ENCODE assay signal across 22 cellular contexts in genomic region chr6:77021232-77021631, GRCh38.
DNase-seq lines count a peak whose midpoint lies in the region; ATAC-seq, FAIRE-seq and TF ChIP-seq lines count a peak whose summit lies in the region.
"Had no signal": no experiment of that assay in that cellular context is flagged by ENCODE, and none has a peak within 500 bp of the region (broad histone marks: within the 10 kb centered on the region; RNA-seq: fewer than 3 reads in every experiment).

No MANE protein-coding gene starts in this region.

- H3K9me3 ChIP-seq in IMR-90 (ENCODE audit: control insufficient read depth, insufficient read depth, low read length) (no peaks in the 10 kb centered on the region), astrocyte (ENCODE audit: insufficient read depth, low read depth, low read length) (no peaks in the 10 kb centered on the region), right lobe of liver (no peaks in the 10 kb centered on the region)
- H3K9me3 ChIP-seq: A549, BLaER1 had no signal

- H3K4me1 Mint-ChIP-seq in astrocyte (ENCODE audit: low read depth, unreplicated experiment), result no peaks in the 10 kb centered on the region

- POLR2A ChIA-PET in IMR-90 (lab: Charles Lee; ENCODE audit: unreplicated experiment), result no interaction called here

- H2BK5ac ChIP-seq in IMR-90 (ENCODE audit: low read depth, low read length, poor library complexity, severe bottlenecking), result no peak overlapping the region

- H3K18ac ChIP-seq in IMR-90 (ENCODE audit: low read depth, low read length), result no peak overlapping the region

- no peaks in the 10 kb centered on the region for H3K27me3 Mint-ChIP-seq in astrocyte (ENCODE audit: low read depth, unreplicated experiment)

- no peak overlapping the region for H3K4me3 Mint-ChIP-seq in astrocyte (ENCODE audit: unreplicated experiment)
- H3K4me3 Mint-ChIP-seq: CD8-positive, alpha-beta T cell had no signal

- H2AFZ ChIP-seq in IMR-90 (replicated peaks; ENCODE audit: low read length, poor library complexity) (no peak overlapping the region), astrocyte (ENCODE audit: low read depth, low read length) (no peak overlapping the region)

- 0 out of 2 replicates have a peak, but pooled peaks have one; percentile 35 for ATAC-seq in IMR-90 (ENCODE audit: low read depth)
- no peak for ATAC-seq in right lobe of liver
- no peak for ATAC-seq in GM21737 (IDR thresholded peaks at IDR 0.05; ENCODE audit: unreplicated experiment)
- ATAC-seq: A549; CD8-positive, alpha-beta T cell; PC-3 had no signal

- H2BK20ac ChIP-seq in IMR-90 (ENCODE audit: low read depth, low read length), result no peak overlapping the region

- TF ChIP-seq CTCF in C4-2B (conservative IDR thresholded peaks at IDR 0.05) (peak; percentile 10), IMR-90 (conservative IDR thresholded peaks at IDR 0.05; ENCODE audit: low read depth, low read length) (no peak), astrocyte (IDR thresholded peaks at IDR 0.05; ENCODE audit: insufficient read depth, low read depth, low read length) (no peak), right lobe of liver (IDR thresholded peaks at IDR 0.05) (peak in 3 of 4 donors; percentile 15 to 41 (median 16))

- no peak overlapping the region for H3K14ac ChIP-seq in IMR-90 (replicated peaks; ENCODE audit: low read depth, low read length)

- no peak overlapping the region for H3K23ac ChIP-seq in IMR-90 (ENCODE audit: low read depth, low read length)

- H3K79me1 ChIP-seq in IMR-90 (ENCODE audit: low read depth in 1 of 2, low read length in 2 of 2), result no peaks in the 10 kb centered on the region

- H4K91ac ChIP-seq in IMR-90 (ENCODE audit: insufficient read depth, low read depth, low read length), result no peak overlapping the region

- CTCF ChIA-PET in IMR-90 (lab: Yijun Ruan, JAX), result interaction anchor here (0.6 to 0.9 kb wide), 2 partner anchors 209 to 320 kb away, joined by 3 to 4 read pairs; no protein-coding TSS in a partner anchor

- H3K36me3 Mint-ChIP-seq in astrocyte (ENCODE audit: low read depth, unreplicated experiment), result no peaks in the 10 kb centered on the region
- H3K36me3 Mint-ChIP-seq: CD8-positive, alpha-beta T cell had no signal

- in situ Hi-C loops in IMR-90 (cut with MboI; ENCODE audit: low sequenced_read_pairs), result no loop called here

- no peak for TF ChIP-seq RAD21 in IMR-90 (IDR thresholded peaks at IDR 0.05; ENCODE audit: low read length)

- intact Hi-C loops in IMR-90 (cut with micrococcal nuclease) (loop anchor here (10.0 kb wide), 1 partner anchor 274 kb away; no protein-coding TSS in a partner anchor), right lobe of liver (cut with DNase I) (no loop called here)

- no peak overlapping the region for H3K56ac ChIP-seq in IMR-90 (ENCODE audit: extremely low read depth, insufficient read depth, low read length)

- H3K4me3 ChIP-seq in IMR-90 (ENCODE audit: insufficient read depth, low read depth, low read length) (no peak overlapping the region), astrocyte (ENCODE audit: insufficient read depth, low read depth, low read length) (no peak overlapping the region), right lobe of liver (no peak overlapping the region)
- H3K4me3 ChIP-seq: A549, BLaER1 had no signal

- no peaks in the 10 kb centered on the region for H3K9me1 ChIP-seq in IMR-90 (ENCODE audit: insufficient read depth, low read length)

- H4K20me1 ChIP-seq in IMR-90 (ENCODE audit: insufficient read depth, low read length) (no peaks in the 10 kb centered on the region), astrocyte (ENCODE audit: insufficient read depth, low read length) (no peaks in the 10 kb centered on the region)
- H4K20me1 ChIP-seq: BLaER1 had no signal

- H3K36me3 ChIP-seq in IMR-90 (ENCODE audit: control insufficient read depth, insufficient read depth, low read length) (no peaks in the 10 kb centered on the region), astrocyte (ENCODE audit: insufficient read depth, low read length) (no peaks in the 10 kb centered on the region), right lobe of liver (no peaks in the 10 kb centered on the region)
- H3K36me3 ChIP-seq: BLaER1 had no signal

- no peaks in the 10 kb centered on the region for H3K9me3 Mint-ChIP-seq in astrocyte (ENCODE audit: unreplicated experiment)

- FAIRE-seq in astrocyte (lab: Jason Lieb, UNC), result no peak
- FAIRE-seq: A549, GM12892 had no signal

- H2BK120ac ChIP-seq in IMR-90 (ENCODE audit: low read depth, low read length), result no peak overlapping the region

- H3K79me2 ChIP-seq in astrocyte (ENCODE audit: insufficient read depth, low read length), result no peaks in the 10 kb centered on the region

- H4K5ac ChIP-seq in IMR-90 (ENCODE audit: low read depth, low read length), result no peak overlapping the region

- H3K27me3 ChIP-seq in IMR-90 (ENCODE audit: control insufficient read depth, insufficient read depth, low read length) (no peaks in the 10 kb centered on the region), astrocyte (ENCODE audit: insufficient read depth, low read length) (no peaks in the 10 kb centered on the region), right lobe of liver (no peaks in the 10 kb centered on the region)
- H3K27me3 ChIP-seq: BLaER1 had no signal

- H3K27ac ChIP-seq in C4-2B (no peak overlapping the region), IMR-90 (ENCODE audit: insufficient read depth, low read length) (no peak overlapping the region), astrocyte (ENCODE audit: low read depth, low read length) (no peak overlapping the region), right lobe of liver (no peak overlapping the region)
- H3K27ac ChIP-seq: A549, BLaER1, HL-60 had no signal

- no peak overlapping the region for H2AK5ac ChIP-seq in IMR-90 (ENCODE audit: low read depth, low read length)

- H3K4me1 ChIP-seq in IMR-90 (ENCODE audit: control insufficient read depth, insufficient read depth, low read length) (no peaks in the 10 kb centered on the region), astrocyte (ENCODE audit: insufficient read depth, low read length) (no peaks in the 10 kb centered on the region), right lobe of liver (peaks cover 0 to 11% (median 0%) of the 10 kb centered on the region in 4 donors)
- H3K4me1 ChIP-seq: A549, BLaER1 had no signal

- BruUV-seq in IMR-90 (replicated peaks; lab: Mats Ljungman, UMichigan), result no TSS peak

- no peak overlapping the region for H3K27ac Mint-ChIP-seq in astrocyte (ENCODE audit: unreplicated experiment)
- H3K27ac Mint-ChIP-seq: CD8-positive, alpha-beta T cell had no signal

- H3K9ac ChIP-seq in IMR-90 (ENCODE audit: low read depth, low read length), result no peak overlapping the region
- H3K9ac ChIP-seq in astrocyte (ENCODE audit: low read length), result no peak overlapping the region
- H3K9ac ChIP-seq: BLaER1 had no signal

- no peak overlapping the region for H3K4me2 ChIP-seq in IMR-90 (ENCODE audit: low read depth, low read length)
- H3K4me2 ChIP-seq in astrocyte (ENCODE audit: low read length), result peak overlapping the region; percentile 1
- H3K4me2 ChIP-seq: A549, BLaER1 had no signal

- no peak for DNase-seq in IMR-90
- DNase-seq in astrocyte (ENCODE audit: low read depth), result no peak
- no peak for DNase-seq in right lobe of liver
- no peak for DNase-seq in NCI-H1694 (lab: John Stamatoyannopoulos, UW)
- DNase-seq in activated CD8-positive, alpha-beta memory T cell treated with anti-CD3 and anti-CD28 coated beads for 24 hours, result no peak
- DNase-seq: CD8-positive, alpha-beta T cell; DMS53; Kasumi-1; MV-4-11; NCI-H187; NCI-H226; NCI-H524; NCI-H82; PC-3; RPMI8226; SIG-M5 had no signal

- no peak overlapping the region for H2BK15ac ChIP-seq in IMR-90 (ENCODE audit: low read depth, low read length)

- no peak overlapping the region for H4K8ac ChIP-seq in IMR-90 (ENCODE audit: low read depth in 2 of 2, low read length in 2 of 2)

- no peak overlapping the region for H3K4ac ChIP-seq in IMR-90 (ENCODE audit: low read depth, low read length)

- H2AK9ac ChIP-seq in IMR-90 (replicated peaks; ENCODE audit: low read depth, low read length, poor library complexity), result no peak overlapping the region

- dilution Hi-C loops in IMR-90 (cut with HindIII; ENCODE audit: low sequenced_read_pairs, unreplicated experiment), result no loop called here

- no peak for TF ChIP-seq POLR2A in IMR-90 (IDR thresholded peaks at IDR 0.05; ENCODE audit: low read depth, low read length)
- no peak for TF ChIP-seq POLR2A in right lobe of liver (IDR thresholded peaks at IDR 0.05)

TF ChIP-seq in IMR-90, 13 proteins besides CTCF, POLR2A, EP300 and RAD21:
- TF ChIP-seq MXI1 (IDR thresholded peaks at IDR 0.05; ENCODE audit: borderline replicate concordance, low read depth, low read length), result no peak
- TF ChIP-seq USF2 (IDR thresholded peaks at IDR 0.05; ENCODE audit: low read depth, low read length), result no peak
- TF ChIP-seq NFE2L2 (IDR thresholded peaks at IDR 0.05; ENCODE audit: low read depth, low read length), result no peak
- no peak for TF ChIP-seq FOS (IDR thresholded peaks at IDR 0.05; ENCODE audit: low read depth, low read length)
- TF ChIP-seq CHD1 (IDR thresholded peaks at IDR 0.05; ENCODE audit: low read depth, low read length), result no peak
- TF ChIP-seq MAZ (IDR thresholded peaks at IDR 0.05; ENCODE audit: borderline replicate concordance, low read depth, low read length), result no peak
- no peak for TF ChIP-seq RFX5 (IDR thresholded peaks at IDR 0.05; ENCODE audit: low read depth, low read length)
- TF ChIP-seq ELK1 (IDR thresholded peaks at IDR 0.05; ENCODE audit: borderline replicate concordance, low read depth, low read length), result no peak

Comparison
In these comparisons a context has a peak if more than half of its experiments do, and no peak if none do; other contexts are left out.
1. CTCF ChIP-seq: peak in C4-2B (single experiment) and right lobe of liver (3 of 4); none in IMR-90 (single experiment) and astrocyte (single experiment).